8 cellular contexts compared by ENCODE assay signal in genomic region chr20:407953-408842, GRCh38. TPM values are rescaled to one million over a fixed set of nuclear protein-coding genes. Genes with fewer than 3 reads are reported as not detected.
DNase-seq lines count a peak whose midpoint lies in the region; ATAC-seq and TF ChIP-seq lines count a peak whose summit lies in the region.

Gene RBCK1 (plus strand): TSS chr20:408299. CDS start chr20:408758, 459 bp downstream.

- H3K27ac ChIP-seq in DOHH2 (ENCODE audit: low read depth, low read length), result peak within 1 kb of the TSS; percentile 46
- peak within 1 kb of the TSS; percentile 91 for H3K27ac ChIP-seq in KOPT-K1 (ENCODE audit: low read depth, low read length, poor library complexity, severe bottlenecking)
- peak within 1 kb of the TSS; percentile 96 for H3K27ac ChIP-seq in RWPE2 (ENCODE audit: poor library complexity, severe bottlenecking)

- TF ChIP-seq CTCF in DOHH2 (IDR thresholded peaks at IDR 0.05; ENCODE audit: low read depth, low read length, poor library complexity, severe bottlenecking) (no peak), RWPE2 (IDR thresholded peaks at IDR 0.05; ENCODE audit: poor library complexity, severe bottlenecking) (no peak), fibroblast of the aortic adventitia (IDR thresholded peaks at IDR 0.05; ENCODE audit: insufficient read depth, low read length) (no peak), nephron progenitor cell (IDR thresholded peaks at IDR 0.05) (no peak)

- H3K36me3 Mint-ChIP-seq in nephron progenitor cell (ENCODE audit: low read depth), result peaks cover 39% of the 10 kb centered on the region
- peaks cover 40% of the 10 kb centered on the region for H3K36me3 Mint-ChIP-seq in stimulated activated naive CD8-positive, alpha-beta T cell treated with anti-CD3 and anti-CD28 coated beads, Interleukin-15, Interleukin-2, amounts not matched to agents 100 ng/mL and 50 ng/mL, for 24 hours (ENCODE audit: low read depth)

- peaks cover 14% of the 10 kb centered on the region for H3K79me2 ChIP-seq in DOHH2 (ENCODE audit: control insufficient read depth, low read length)

- DNase-seq in RWPE2 (ENCODE audit: low spot score) (no peak), fibroblast of the aortic adventitia (ENCODE audit: low read depth) (peak; percentile 76), nephron progenitor cell (peak; percentile 77)
- peak; percentile 83 for DNase-seq in activated T-helper 9 cell treated with anti-CD3 and anti-CD28 coated beads, Interleukin-2, amount 50 U/mL, for 16 hours (ENCODE audit: low read depth)

- peaks cover 36% of the 10 kb centered on the region for H3K9me3 Mint-ChIP-seq in nephron progenitor cell
- no peaks in the 10 kb centered on the region for H3K9me3 Mint-ChIP-seq in stimulated activated naive CD8-positive, alpha-beta T cell treated with anti-CD3 and anti-CD28 coated beads, Interleukin-15, Interleukin-2, amounts not matched to agents 100 ng/mL and 50 ng/mL, for 24 hours

- peak within 1 kb of the TSS; percentile 88 for H3K4me3 ChIP-seq in DOHH2 (ENCODE audit: low read length)
- H3K4me3 ChIP-seq in RWPE2 (ENCODE audit: severe bottlenecking), result peak within 1 kb of the TSS; percentile 81
- peak within 1 kb of the TSS; percentile 97 for H3K4me3 ChIP-seq in fibroblast of the aortic adventitia (ENCODE audit: low read depth, low read length)

- ATAC-seq in GM21825 (IDR thresholded peaks at IDR 0.05; ENCODE audit: unreplicated experiment) (peak; percentile 67), RWPE2 (ENCODE audit: low read depth) (peak; percentile 64)

- H3K4me1 ChIP-seq in DOHH2 (ENCODE audit: control insufficient read depth, low read length), result peaks cover 26% of the 10 kb centered on the region
- peaks cover 25% of the 10 kb centered on the region for H3K4me1 ChIP-seq in RWPE2 (ENCODE audit: insufficient read depth, poor library complexity, severe bottlenecking)

- peaks cover 12% of the 10 kb centered on the region for H3K27me3 Mint-ChIP-seq in nephron progenitor cell (ENCODE audit: low read depth, poor library complexity)
- no peaks in the 10 kb centered on the region for H3K27me3 Mint-ChIP-seq in stimulated activated naive CD8-positive, alpha-beta T cell treated with anti-CD3 and anti-CD28 coated beads, Interleukin-15, Interleukin-2, amounts not matched to agents 100 ng/mL and 50 ng/mL, for 24 hours

- H3K9me3 ChIP-seq in DOHH2 (ENCODE audit: control insufficient read depth, insufficient read depth, low read length) (no peaks in the 10 kb centered on the region), KOPT-K1 (ENCODE audit: insufficient read depth, low read length, poor library complexity, severe bottlenecking) (peaks cover 6% of the 10 kb centered on the region), RWPE2 (ENCODE audit: severe bottlenecking) (peaks cover 2% of the 10 kb centered on the region)

- peaks cover 3% of the 10 kb centered on the region; the same call in 1 of the 2 replicates for H3F3A ChIP-seq in DOHH2 (ENCODE audit: control insufficient read depth, insufficient read depth)

- H3K4me3 Mint-ChIP-seq in nephron progenitor cell, result peak within 1 kb of the TSS; percentile 88
- peak within 1 kb of the TSS; percentile 99 for H3K4me3 Mint-ChIP-seq in stimulated activated naive CD8-positive, alpha-beta T cell treated with anti-CD3 and anti-CD28 coated beads, Interleukin-15, Interleukin-2, amounts not matched to agents 100 ng/mL and 50 ng/mL, for 24 hours

- no peak within 1 kb of the TSS for H3K27ac Mint-ChIP-seq in nephron progenitor cell
- H3K27ac Mint-ChIP-seq in stimulated activated naive CD8-positive, alpha-beta T cell treated with anti-CD3 and anti-CD28 coated beads, Interleukin-15, Interleukin-2, amounts not matched to agents 100 ng/mL and 50 ng/mL, for 24 hours, result peak within 1 kb of the TSS; percentile 97

- H3K4me1 Mint-ChIP-seq in nephron progenitor cell, result peaks cover 31% of the 10 kb centered on the region
- peaks cover 50% of the 10 kb centered on the region for H3K4me1 Mint-ChIP-seq in stimulated activated naive CD8-positive, alpha-beta T cell treated with anti-CD3 and anti-CD28 coated beads, Interleukin-15, Interleukin-2, amounts not matched to agents 100 ng/mL and 50 ng/mL, for 24 hours (ENCODE audit: low read depth)

- H3K27me3 ChIP-seq in DOHH2 (ENCODE audit: control insufficient read depth, low read length) (no peaks in the 10 kb centered on the region), RWPE2 (ENCODE audit: insufficient read depth, poor library complexity, severe bottlenecking) (no peaks in the 10 kb centered on the region)

- peak within 1 kb of the TSS; percentile 91 for H3K4me2 ChIP-seq in DOHH2 (ENCODE audit: low read length)

- no peaks in the 10 kb centered on the region for H3K9me2 ChIP-seq in DOHH2 (replicated peaks; ENCODE audit: control insufficient read depth, low read length)

- H3K36me3 ChIP-seq in DOHH2 (ENCODE audit: control insufficient read depth, low read length), result peaks cover 17% of the 10 kb centered on the region
- H3K36me3 ChIP-seq in KOPT-K1 (ENCODE audit: insufficient read depth, low read length), result peaks cover 34% of the 10 kb centered on the region
- H3K36me3 ChIP-seq in RWPE2 (ENCODE audit: low read depth), result peaks cover 42% of the 10 kb centered on the region

- H4K20me1 ChIP-seq in DOHH2 (ENCODE audit: control insufficient read depth, insufficient read depth, low read depth, low read length), result no peaks in the 10 kb centered on the region

RNA-seq across cellular contexts. Expression of gene RBCK1, which starts in this region (rescaled TPM):
- total RNA-seq in fibroblast of the aortic adventitia (ENCODE audit: low replicate concordance), result 60.7 and 75.3 TPM in 2 replicates

Comparison
In these comparisons a context has a peak if more than half of its experiments do, and no peak if none do; other contexts are left out.
1. H3K27ac ChIP-seq: peak in every context shown above with its lines; median percentile 96 in RWPE2; 91 in KOPT-K1; 46 in DOHH2.